ENCODE assay signal across 1 cellular context in genomic region chr12:70268972-70269371, GRCh38.
TF ChIP-seq lines count a peak whose summit lies in the region.

No MANE protein-coding gene starts in this region.

TF ChIP-seq in A549, 52 proteins besides CTCF, POLR2A, EP300 and RAD21 (continued from another document):
- no peak for TF ChIP-seq BCL3 (IDR thresholded peaks at IDR 0.05)
TF ChIP-seq in A549: peak in this region for 0.
